Comparison of ENCODE assay signal across 8 cellular contexts in the genomic region with DNA sequence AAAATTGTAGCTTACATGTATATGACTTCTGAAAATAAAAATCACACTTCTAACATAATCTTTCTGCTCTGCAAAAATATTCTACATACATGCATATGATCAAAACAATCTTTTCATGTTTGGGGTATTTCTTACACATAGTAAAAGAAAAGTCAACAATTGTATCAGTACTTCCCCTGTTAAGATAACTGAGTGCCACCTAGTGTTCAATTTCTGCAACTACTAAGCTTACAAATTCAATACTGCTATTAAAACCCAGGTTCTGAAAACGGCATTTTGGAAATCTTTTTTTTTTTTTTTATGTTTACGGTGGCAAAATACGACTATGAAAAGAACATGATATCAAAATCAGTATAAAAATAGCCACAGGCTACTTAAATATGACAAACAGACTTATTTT. TPM values are rescaled to one million over a fixed set of nuclear protein-coding genes. Genes with fewer than 3 reads are reported as not detected.
DNase-seq lines count a peak whose midpoint lies in the region; ATAC-seq, FAIRE-seq and TF ChIP-seq lines count a peak whose summit lies in the region.
"Not testable (repeated sequence)": the region's sequence is repeated elsewhere in the genome, so short reads cannot be mapped to it uniquely, and the experiment has no call there.

No MANE protein-coding gene starts in this region.

- not testable (repeated sequence) for H3K18ac ChIP-seq in H1 (ENCODE audit: extremely low read depth, low read length)

- not testable (repeated sequence) for H3K27ac Mint-ChIP-seq in activated CD8-positive, alpha-beta T cell treated with anti-CD3 and anti-CD28 coated beads for 36 hours

- not testable (repeated sequence) for H3K36me3 Mint-ChIP-seq in activated CD8-positive, alpha-beta T cell treated with anti-CD3 and anti-CD28 coated beads for 36 hours (ENCODE audit: low read depth)

- H3K9ac ChIP-seq in H1 (replicated peaks in 1 of 4; ENCODE audit: extremely low read depth in 1 of 4, low read depth in 3 of 4, low read length in 3 of 4) = not testable (repeated sequence)

- not testable (repeated sequence) for H2BK20ac ChIP-seq in H1 (ENCODE audit: low read length)

- H3K27me3 Mint-ChIP-seq in activated CD8-positive, alpha-beta T cell treated with anti-CD3 and anti-CD28 coated beads for 36 hours = not testable (repeated sequence)

- H3K14ac ChIP-seq in H1 (ENCODE audit: insufficient read length) = not testable (repeated sequence)

- not testable (repeated sequence) for H2AK5ac ChIP-seq in H1 (ENCODE audit: low read depth, low read length)

- not testable (repeated sequence) for H4K8ac ChIP-seq in H1 (ENCODE audit: extremely low read depth, insufficient read depth, low read length)

- not testable (repeated sequence) for H2BK15ac ChIP-seq in H1 (ENCODE audit: low read length)

- not testable (repeated sequence) for H4K5ac ChIP-seq in H1 (ENCODE audit: insufficient read length, low read depth, low read length)

- H3K4me3 ChIP-seq in AG04450 (ENCODE audit: low read depth, low read length); H1 (ENCODE audit: extremely low read depth in 1 of 4, insufficient read depth in 2 of 4, low read depth in 3 of 4, low read length in 4 of 4); pancreas: not testable (repeated sequence)

- not testable (repeated sequence) for H3K4me2 ChIP-seq in H1 (ENCODE audit: insufficient read depth in 1 of 2, low read depth in 2 of 2, low read length in 2 of 2)

- in situ Hi-C loops in GM13977 (cut with MboI; ENCODE audit: low pct_unique_long_range_greater_than_20kb, low sequenced_read_pairs, unreplicated experiment) = not testable (repeated sequence)

- H3K79me2 ChIP-seq in H1 (ENCODE audit: control insufficient read depth in 1 of 2, insufficient read depth in 2 of 2, low read length in 2 of 2) = not testable (repeated sequence)

- H3K79me1 ChIP-seq in H1 (ENCODE audit: low read depth, low read length) = not testable (repeated sequence)

- 56% methylated on average over 3 of the region's 3 CpGs; no CpG with 5 or more reads in 1 of the 2 experiments for WGBS in H1 (ENCODE audit: extremely low coverage in 1 of 2, insufficient coverage in 1 of 2, insufficient read length in 1 of 2, insufficient replicate concordance in 2 of 2, low coverage in 1 of 2, low lambda C conversion rate in 2 of 2, missing lambda C conversion rate in 1 of 2), 2 experiments
- 1 to 7% methylated on average over 3 of the region's 3 CpGs for WGBS in pancreas, 2 donors

- not testable (repeated sequence) for H3K27ac ChIP-seq in AG04450 (ENCODE audit: low read depth, low read length); H1 (ENCODE audit: low read depth, low read length); pancreas

- not testable (repeated sequence) for H2AFZ ChIP-seq in H1 (ENCODE audit: low read length)

- H3K4ac ChIP-seq in H1 (replicated peaks; ENCODE audit: insufficient read length, low read depth, low read length) = not testable (repeated sequence)

- H3K9me3 Mint-ChIP-seq in activated CD8-positive, alpha-beta T cell treated with anti-CD3 and anti-CD28 coated beads for 36 hours = not testable (repeated sequence)

- DNase-seq in AG04450 (ENCODE audit: low read depth, low spot score); GM13977 (ENCODE audit: low spot score); HTR-8/SVneo (ENCODE audit: insufficient read length, low spot score); activated CD8-positive, alpha-beta T cell treated with anti-CD3 and anti-CD28 coated beads for 36 hours; H1 (ENCODE audit: low read depth in 1 of 2, low spot score in 2 of 2); pancreas: not testable (repeated sequence)

- H4K20me1 ChIP-seq in H1 (replicated peaks in 1 of 2; ENCODE audit: control insufficient read depth in 1 of 2, insufficient read depth in 2 of 2, low read length in 2 of 2) = not testable (repeated sequence)

- H2BK120ac ChIP-seq in H1 (replicated peaks; ENCODE audit: low read depth, low read length) = not testable (repeated sequence)

- not testable (repeated sequence) for H3K23ac ChIP-seq in H1 (ENCODE audit: insufficient read length)

- FAIRE-seq in HTR-8/SVneo (lab: Jason Lieb, UNC) (peak; percentile 86), H1 (lab: Jason Lieb, UNC) (peak; percentile 99), islet of Langerhans (lab: Jason Lieb, UNC) (peak; percentile 100), pancreas (lab: Jason Lieb, UNC) (peak; percentile 99)

- H3K4me1 Mint-ChIP-seq in activated CD8-positive, alpha-beta T cell treated with anti-CD3 and anti-CD28 coated beads for 36 hours (ENCODE audit: low read depth) = not testable (repeated sequence)

- TF ChIP-seq CTCF in AG04450 (IDR thresholded peaks at IDR 0.05; ENCODE audit: low read depth, low read length) (peak; percentile 28), GM13977 (IDR thresholded peaks at IDR 0.05; ENCODE audit: extremely low read depth, insufficient read depth, missing control alignments) (peak; percentile 23)
- TF ChIP-seq CTCF in activated CD8-positive, alpha-beta T cell treated with anti-CD3 and anti-CD28 coated beads for 36 hours (IDR thresholded peaks at IDR 0.05); H1 (IDR thresholded peaks at IDR 0.05; ENCODE audit: control extremely low read depth in 1 of 3, insufficient read depth in 1 of 3, low read depth in 1 of 3, low read length in 3 of 3); pancreas (IDR thresholded peaks at IDR 0.05): not testable (repeated sequence)

- not testable (repeated sequence) for H2BK12ac ChIP-seq in H1 (ENCODE audit: low read depth, low read length)

- H3K23me2 ChIP-seq in H1 (ENCODE audit: low read depth, low read length) = not testable (repeated sequence)

- not testable (repeated sequence) for H3K4me1 ChIP-seq in H1 (replicated peaks in 1 of 4; ENCODE audit: control insufficient read depth in 3 of 4, insufficient read depth in 4 of 4, low read length in 3 of 4); pancreas

- intact Hi-C loops in activated CD8-positive, alpha-beta T cell treated with anti-CD3 and anti-CD28 coated beads for 36 hours (cut with micrococcal nuclease); pancreas (cut with DNase I): not testable (repeated sequence)

- not testable (repeated sequence) for H2BK5ac ChIP-seq in H1 (ENCODE audit: low read depth, low read length)

- not testable (repeated sequence) for TF ChIP-seq POLR2A in H1 (IDR thresholded peaks at IDR 0.05; ENCODE audit: control extremely low read depth in 1 of 2, low read depth in 2 of 2, low read length in 2 of 2)

- TF ChIP-seq EP300 in H1 (IDR thresholded peaks at IDR 0.05; ENCODE audit: borderline replicate concordance in 1 of 2, low read depth in 2 of 2, low read length in 2 of 2) = not testable (repeated sequence)

- not testable (repeated sequence) for H3K56ac ChIP-seq in H1 (replicated peaks; ENCODE audit: insufficient read length, low read depth, low read length)

- H3K36me3 ChIP-seq in H1 (ENCODE audit: control insufficient read depth in 2 of 4, insufficient read depth in 4 of 4, low read length in 3 of 4) (peaks cover 0 to 42% (median 10%) of the 10 kb centered on the region in 4 experiments; a peak in 3 of 8 replicates), pancreas (peaks cover 0 to 48% (median 4%) of the 10 kb centered on the region in 3 donors)

- not testable (repeated sequence) for H3K27me3 ChIP-seq in AG04450 (ENCODE audit: control insufficient read depth, insufficient read depth, low read length); H1 (replicated peaks in 1 of 4; ENCODE audit: control insufficient read depth in 3 of 4, extremely low read depth in 1 of 4, insufficient read depth in 3 of 4, low read length in 3 of 4); pancreas

- not testable (repeated sequence) for H3K9me3 ChIP-seq in AG04450 (ENCODE audit: control insufficient read depth, insufficient read depth, low read length); H1 (ENCODE audit: insufficient read depth in 2 of 2, low read depth in 1 of 2, low read length in 1 of 2); pancreas

- peak; percentile 47 for ATAC-seq in GM21786 (IDR thresholded peaks at IDR 0.05; ENCODE audit: unreplicated experiment)
- peak; percentile 49 for ATAC-seq in activated CD8-positive, alpha-beta T cell treated with anti-CD3 and anti-CD28 coated beads for 36 hours
- peak; percentile 64 to 89 (median 86) for ATAC-seq in pancreas

- CTCF ChIA-PET in AG04450 (lab: Charles Lee); H1 (lab: Charles Lee; ENCODE audit: partially characterized antibody): not testable (repeated sequence)
- CTCF ChIA-PET in activated CD8-positive, alpha-beta T cell treated with anti-CD3 and anti-CD28 coated beads for 36 hours (lab: Charles Lee) = interaction anchor here (1.8 kb wide), 1 partner anchor 223 kb away, joined by 4 read pairs; no protein-coding TSS in a partner anchor

- POLR2A ChIA-PET in AG04450 (lab: Yijun Ruan, JAX); activated CD8-positive, alpha-beta T cell treated with anti-CD3 and anti-CD28 coated beads for 36 hours (lab: Charles Lee); H1 (lab: Charles Lee; ENCODE audit: partially characterized antibody): not testable (repeated sequence)

- not testable (repeated sequence) for TF ChIP-seq RAD21 in H1 (IDR thresholded peaks at IDR 0.05 in 1 of 2, conservative IDR thresholded peaks at IDR 0.05 in 1 of 2; ENCODE audit: low read depth in 2 of 2, low read length in 2 of 2)

- not testable (repeated sequence) for H4K91ac ChIP-seq in H1 (replicated peaks; ENCODE audit: insufficient read length, low read length)

- H3K4me3 Mint-ChIP-seq in activated CD8-positive, alpha-beta T cell treated with anti-CD3 and anti-CD28 coated beads for 36 hours = not testable (repeated sequence)

RNA-seq across cellular contexts. Expression of gene MAP7D2, which starts 10.7 kb away (rescaled TPM):
- 0.22 and 0.27 TPM in 2 replicates for polyA plus RNA-seq in AG04450 (2011; rRNA removed)
- polyA minus RNA-seq in AG04450 (2011; rRNA and poly(A)+ RNA removed) = 0.09 and 0.55 TPM in 2 replicates
- under 1 TPM; 0.20 to 0.63 TPM for total RNA-seq in activated CD8-positive, alpha-beta T cell treated with anti-CD3 and anti-CD28 coated beads for 36 hours
- 0.65 and 1.0 TPM in 2 replicates for total RNA-seq in H1 (2021; fragmentation: NEBNext Ultra II Directional; extraction: Animal tissue kit (Norgen Biotek cat#: 25700))
- polyA plus RNA-seq in H1 (2011; rRNA removed) = 0.41 and 0.83 TPM in 2 replicates
- 0.78 TPM for polyA plus RNA-seq in H1 (2011; cell fraction: cytosol; rRNA removed)
- polyA plus RNA-seq in H1 (2011; cell fraction: nucleus; rRNA removed) = 0.63 TPM
- 1.3 to 1.7 TPM (median 1.4 TPM) in 4 replicates for polyA plus RNA-seq in H1 (2012, experiment 1 of 2)
- polyA plus RNA-seq in H1 (2012, experiment 2 of 2) = 0.25 TPM
- 0.93 TPM for polyA plus RNA-seq in H1 (2013, experiment 1 of 2)
- polyA plus RNA-seq in H1 (2013, experiment 2 of 2) = 1.2 TPM
- polyA minus RNA-seq in H1 (2011; rRNA and poly(A)+ RNA removed) = 0.60 and 2.0 TPM in 2 replicates
- polyA minus RNA-seq in H1 (2011; cell fraction: cytosol; rRNA and poly(A)+ RNA removed) = 0.66 TPM
- polyA minus RNA-seq in H1 (2011; cell fraction: nucleus; rRNA and poly(A)+ RNA removed) = 0.80 TPM
- total RNA-seq in pancreas = under 1 TPM; 0.09 to 0.84 (median 0.51) TPM
- 1 to 10 TPM in 1 of 2 donors, under 1 TPM in 1; 0.99 to 3.6 TPM for polyA plus RNA-seq in pancreas

RNA-seq across cellular contexts. Expression of gene EIF1AX, which starts 14.2 kb away (rescaled TPM):
- polyA plus RNA-seq in AG04450 (2011; rRNA removed) = 49.6 and 83.9 TPM in 2 replicates
- 8.1 and 17.3 TPM in 2 replicates for polyA minus RNA-seq in AG04450 (2011; rRNA and poly(A)+ RNA removed)
- 100 to 1,000 TPM; 138 to 147 TPM for total RNA-seq in activated CD8-positive, alpha-beta T cell treated with anti-CD3 and anti-CD28 coated beads for 36 hours
- 173 and 175 TPM in 2 replicates for total RNA-seq in H1 (2021; fragmentation: NEBNext Ultra II Directional; extraction: Animal tissue kit (Norgen Biotek cat#: 25700))
- 15.5 and 34.0 TPM in 2 replicates for polyA plus RNA-seq in H1 (2011; rRNA removed)
- polyA plus RNA-seq in H1 (2011; cell fraction: cytosol; rRNA removed) = 52.2 TPM
- polyA plus RNA-seq in H1 (2011; cell fraction: nucleus; rRNA removed) = 9.9 TPM
- 58.4 to 142 TPM (median 65.7 TPM) in 4 replicates for polyA plus RNA-seq in H1 (2012, experiment 1 of 2)
- 12.1 TPM for polyA plus RNA-seq in H1 (2012, experiment 2 of 2)
- polyA plus RNA-seq in H1 (2013, experiment 1 of 2) = 70.0 TPM
- 65.8 TPM for polyA plus RNA-seq in H1 (2013, experiment 2 of 2)
- 14.2 and 21.9 TPM in 2 replicates for polyA minus RNA-seq in H1 (2011; rRNA and poly(A)+ RNA removed)
- 119 TPM for polyA minus RNA-seq in H1 (2011; cell fraction: cytosol; rRNA and poly(A)+ RNA removed)
- polyA minus RNA-seq in H1 (2011; cell fraction: nucleus; rRNA and poly(A)+ RNA removed) = 72.3 TPM
- 10 to 100 TPM; 23.7 to 76.7 (median 62.2) TPM for total RNA-seq in pancreas
- 10 to 100 TPM; 12.4 to 27.3 TPM for polyA plus RNA-seq in pancreas
